1 cellular context compared by ENCODE assay signal in the genomic region with DNA sequence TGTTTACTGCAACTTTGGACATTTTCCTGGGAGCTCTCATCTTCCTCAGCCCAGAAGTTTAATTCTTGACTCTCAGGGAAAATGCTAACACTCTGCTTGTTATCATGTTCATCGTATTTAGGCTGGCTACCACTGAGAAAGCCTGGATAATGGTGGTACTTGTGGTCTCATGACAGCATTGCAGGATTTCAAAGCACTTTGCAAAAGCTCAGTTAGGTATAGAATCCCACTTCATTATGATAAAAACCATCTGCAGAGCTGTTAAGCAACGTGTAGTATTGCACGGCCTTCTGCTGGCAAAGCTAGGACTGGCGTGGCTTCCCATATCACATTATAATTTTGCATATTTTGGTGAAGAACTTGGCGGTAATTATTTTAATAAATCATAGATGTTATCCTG.
TF ChIP-seq lines count a peak whose summit lies in the region.

No MANE protein-coding gene starts in this region.

TF ChIP-seq in SK-N-SH, 30 proteins besides CTCF, POLR2A, EP300 and RAD21 (continued from another document):
- TF ChIP-seq, protein P1, sequence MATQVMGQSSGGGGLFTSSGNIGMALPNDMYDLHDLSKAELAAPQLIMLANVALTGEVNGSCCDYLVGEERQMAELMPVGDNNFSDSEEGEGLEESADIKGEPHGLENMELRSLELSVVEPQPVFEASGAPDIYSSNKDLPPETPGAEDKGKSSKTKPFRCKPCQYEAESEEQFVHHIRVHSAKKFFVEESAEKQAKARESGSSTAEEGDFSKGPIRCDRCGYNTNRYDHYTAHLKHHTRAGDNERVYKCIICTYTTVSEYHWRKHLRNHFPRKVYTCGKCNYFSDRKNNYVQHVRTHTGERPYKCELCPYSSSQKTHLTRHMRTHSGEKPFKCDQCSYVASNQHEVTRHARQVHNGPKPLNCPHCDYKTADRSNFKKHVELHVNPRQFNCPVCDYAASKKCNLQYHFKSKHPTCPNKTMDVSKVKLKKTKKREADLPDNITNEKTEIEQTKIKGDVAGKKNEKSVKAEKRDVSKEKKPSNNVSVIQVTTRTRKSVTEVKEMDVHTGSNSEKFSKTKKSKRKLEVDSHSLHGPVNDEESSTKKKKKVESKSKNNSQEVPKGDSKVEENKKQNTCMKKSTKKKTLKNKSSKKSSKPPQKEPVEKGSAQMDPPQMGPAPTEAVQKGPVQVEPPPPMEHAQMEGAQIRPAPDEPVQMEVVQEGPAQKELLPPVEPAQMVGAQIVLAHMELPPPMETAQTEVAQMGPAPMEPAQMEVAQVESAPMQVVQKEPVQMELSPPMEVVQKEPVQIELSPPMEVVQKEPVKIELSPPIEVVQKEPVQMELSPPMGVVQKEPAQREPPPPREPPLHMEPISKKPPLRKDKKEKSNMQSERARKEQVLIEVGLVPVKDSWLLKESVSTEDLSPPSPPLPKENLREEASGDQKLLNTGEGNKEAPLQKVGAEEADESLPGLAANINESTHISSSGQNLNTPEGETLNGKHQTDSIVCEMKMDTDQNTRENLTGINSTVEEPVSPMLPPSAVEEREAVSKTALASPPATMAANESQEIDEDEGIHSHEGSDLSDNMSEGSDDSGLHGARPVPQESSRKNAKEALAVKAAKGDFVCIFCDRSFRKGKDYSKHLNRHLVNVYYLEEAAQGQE (IDR thresholded peaks at IDR 0.05; ENCODE audit: low read depth, low read length): no peak
- TF ChIP-seq, protein P2, sequence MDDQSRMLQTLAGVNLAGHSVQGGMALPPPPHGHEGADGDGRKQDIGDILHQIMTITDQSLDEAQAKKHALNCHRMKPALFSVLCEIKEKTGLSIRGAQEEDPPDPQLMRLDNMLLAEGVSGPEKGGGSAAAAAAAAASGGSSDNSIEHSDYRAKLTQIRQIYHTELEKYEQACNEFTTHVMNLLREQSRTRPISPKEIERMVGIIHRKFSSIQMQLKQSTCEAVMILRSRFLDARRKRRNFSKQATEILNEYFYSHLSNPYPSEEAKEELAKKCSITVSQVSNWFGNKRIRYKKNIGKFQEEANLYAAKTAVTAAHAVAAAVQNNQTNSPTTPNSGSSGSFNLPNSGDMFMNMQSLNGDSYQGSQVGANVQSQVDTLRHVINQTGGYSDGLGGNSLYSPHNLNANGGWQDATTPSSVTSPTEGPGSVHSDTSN (IDR thresholded peaks at IDR 0.05): no peak
- no peak for TF ChIP-seq POLR2AphosphoS5 (IDR thresholded peaks at IDR 0.05; ENCODE audit: low read depth, low read length)
- TF ChIP-seq MEF2A (IDR thresholded peaks at IDR 0.05; ENCODE audit: borderline replicate concordance, low read depth): no peak
- TF ChIP-seq GATA2 (CRISPR knock-in tag; IDR thresholded peaks at IDR 0.05): no peak
- TF ChIP-seq EZH2phosphoT487 (IDR thresholded peaks at IDR 0.05; ENCODE audit: borderline replicate concordance, low read depth): no peak
TF ChIP-seq in SK-N-SH: peak in this region for 0.
